7 cellular contexts compared by ENCODE assay signal in the genomic region with DNA sequence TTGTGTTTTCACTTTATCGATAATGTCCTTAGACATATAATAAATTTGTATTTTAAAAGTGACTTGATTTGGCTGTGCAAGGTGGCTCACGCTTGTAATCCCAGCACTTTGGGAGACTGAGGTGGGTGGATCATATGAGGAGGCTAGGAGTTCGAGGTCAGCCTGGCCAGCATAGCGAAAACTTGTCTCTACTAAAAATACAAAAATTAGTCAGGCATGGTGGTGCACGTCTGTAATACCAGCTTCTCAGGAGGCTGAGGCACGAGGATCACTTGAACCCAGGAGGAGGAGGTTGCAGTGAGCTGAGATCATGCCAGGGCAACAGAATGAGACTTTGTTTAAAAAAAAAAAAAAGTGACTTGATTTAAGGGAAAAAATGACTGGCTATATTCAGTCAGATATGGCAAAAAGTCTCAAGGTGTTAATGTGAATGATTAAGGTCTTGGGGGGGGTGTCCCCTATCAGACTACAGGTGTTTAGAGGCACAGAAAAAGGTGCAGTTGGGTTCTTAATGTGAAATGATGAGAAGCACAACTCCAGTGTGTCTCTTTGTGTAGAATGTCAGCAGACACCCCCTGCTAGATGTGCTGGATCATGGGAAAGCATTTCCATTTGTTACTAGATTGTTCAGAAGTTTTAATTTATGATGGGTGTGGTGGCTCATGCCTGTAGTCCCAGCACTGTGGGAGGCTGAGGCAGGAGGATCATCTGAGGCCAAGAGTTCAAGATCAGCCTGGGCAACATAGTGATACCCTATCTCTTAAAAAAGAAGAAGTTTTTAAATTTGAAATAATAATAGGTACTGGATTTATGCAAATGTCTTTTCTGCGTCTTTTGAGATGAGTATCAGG. TPM values are rescaled to one million over a fixed set of nuclear protein-coding genes. Genes with fewer than 3 reads are reported as not detected.
A peak's percentile ranks its signal among the peaks of the same experiment; 100 is the strongest.
DNase-seq lines count a peak whose midpoint lies in the region; TF ChIP-seq lines count a peak whose summit lies in the region.

No MANE protein-coding gene starts in this region.

- H3K4me1 Mint-ChIP-seq in IgD-negative memory B cell, result peaks cover 43 to 60% (median 52%) of the 10 kb centered on the region in 3 donors
- peaks cover 87% of the 10 kb centered on the region for H3K4me1 Mint-ChIP-seq in stimulated activated naive CD8-positive, alpha-beta T cell treated with anti-CD3 and anti-CD28 coated beads, Interleukin-15, Interleukin-2, amounts not matched to agents 100 ng/mL and 50 ng/mL, for 24 hours (ENCODE audit: low read depth)

- H3K9me3 ChIP-seq in left ventricle myocardium inferior (replicated peaks), result no peaks in the 10 kb centered on the region

- H3K27me3 ChIP-seq in left ventricle myocardium inferior (ENCODE audit: low read depth), result no peaks in the 10 kb centered on the region

- H3K4me3 Mint-ChIP-seq in IgD-negative memory B cell, result peak overlapping the region in 3 of 4 donors; percentile 48 to 86 (median 74)
- peak overlapping the region; percentile 47 for H3K4me3 Mint-ChIP-seq in stimulated activated naive CD8-positive, alpha-beta T cell treated with anti-CD3 and anti-CD28 coated beads, Interleukin-15, Interleukin-2, amounts not matched to agents 100 ng/mL and 50 ng/mL, for 24 hours

- H3K27ac ChIP-seq in left ventricle myocardium inferior (replicated peaks), result peak overlapping the region; percentile 73

- peaks cover 91% of the 10 kb centered on the region for H3K36me3 ChIP-seq in left ventricle myocardium inferior

- H3K27ac Mint-ChIP-seq in IgD-negative memory B cell, result peak overlapping the region in 2 of 3 donors; percentile 74 to 86
- H3K27ac Mint-ChIP-seq in stimulated activated naive CD8-positive, alpha-beta T cell treated with anti-CD3 and anti-CD28 coated beads, Interleukin-15, Interleukin-2, amounts not matched to agents 100 ng/mL and 50 ng/mL, for 24 hours, result peak overlapping the region; percentile 85

- peaks cover 3% of the 10 kb centered on the region for H3K36me3 Mint-ChIP-seq in IgD-negative memory B cell
- H3K36me3 Mint-ChIP-seq in stimulated activated naive CD8-positive, alpha-beta T cell treated with anti-CD3 and anti-CD28 coated beads, Interleukin-15, Interleukin-2, amounts not matched to agents 100 ng/mL and 50 ng/mL, for 24 hours (ENCODE audit: low read depth), result peaks cover 74% of the 10 kb centered on the region

- no peak for TF ChIP-seq CTCF in left ventricle myocardium inferior (IDR thresholded peaks at IDR 0.05; ENCODE audit: borderline replicate concordance)

- H3K4me3 ChIP-seq in left ventricle myocardium inferior, result peak overlapping the region; percentile 6

- peaks cover 96% of the 10 kb centered on the region for H3K4me1 ChIP-seq in left ventricle myocardium inferior

- intact Hi-C loops in left ventricle myocardium inferior (cut with micrococcal nuclease), result no loop called here

- no peaks in the 10 kb centered on the region for H3K9me3 Mint-ChIP-seq in IgD-negative memory B cell
- no peaks in the 10 kb centered on the region for H3K9me3 Mint-ChIP-seq in stimulated activated naive CD8-positive, alpha-beta T cell treated with anti-CD3 and anti-CD28 coated beads, Interleukin-15, Interleukin-2, amounts not matched to agents 100 ng/mL and 50 ng/mL, for 24 hours

- no peaks in the 10 kb centered on the region for H3K27me3 Mint-ChIP-seq in IgD-negative memory B cell
- no peaks in the 10 kb centered on the region for H3K27me3 Mint-ChIP-seq in stimulated activated naive CD8-positive, alpha-beta T cell treated with anti-CD3 and anti-CD28 coated beads, Interleukin-15, Interleukin-2, amounts not matched to agents 100 ng/mL and 50 ng/mL, for 24 hours

- peak; percentile 51 for DNase-seq in activated CD8-positive, alpha-beta memory T cell treated with anti-CD3 and anti-CD28 coated beads, Interleukin-2, amount 50 U/mL, for 48 hours
- no peak for DNase-seq in left ventricle myocardium inferior
- no peak for DNase-seq in SHP77 treated with DMSO at 0.1 percent for 48 hours (lab: John Stamatoyannopoulos, UW)
- no peak for DNase-seq in NOMO-1 treated with DMSO at 0.1 percent for 48 hours (lab: John Stamatoyannopoulos, UW; ENCODE audit: unreplicated experiment)
- no peak for DNase-seq in OCI-M2 (lab: John Stamatoyannopoulos, UW; ENCODE audit: unreplicated experiment)

RNA-seq across cellular contexts. Expression of gene NEAT1, which starts 17.0 kb away (rescaled TPM):
- polyA plus RNA-seq in IgD-negative memory B cell, result 1.2 TPM
- total RNA-seq in left ventricle myocardium inferior, result 405 TPM

RNA-seq across cellular contexts. Expression of gene FRMD8, which starts 53.1 kb away (rescaled TPM):
- polyA plus RNA-seq in IgD-negative memory B cell, result 54.2 TPM
- 8.4 TPM for total RNA-seq in left ventricle myocardium inferior

RNA-seq across cellular contexts. Expression of gene SLC25A45, which starts 57.1 kb away (rescaled TPM):
- 17.8 TPM for polyA plus RNA-seq in IgD-negative memory B cell
- 5.0 TPM for total RNA-seq in left ventricle myocardium inferior

RNA-seq across cellular contexts. Expression of gene MALAT1, which starts 59.3 kb away (rescaled TPM):
- 3,054 TPM for polyA plus RNA-seq in IgD-negative memory B cell
- 6,576 TPM for total RNA-seq in left ventricle myocardium inferior
